In genomic region chr19:5949792-5950305, GRCh38 we compare ENCODE assay signal across 8 cellular contexts. TPM values are rescaled to one million over a fixed set of nuclear protein-coding genes. Genes with fewer than 3 reads are reported as not detected.
A peak's percentile ranks its signal among the peaks of the same experiment; 100 is the strongest.
DNase-seq lines count a peak whose midpoint lies in the region; ATAC-seq and TF ChIP-seq lines count a peak whose summit lies in the region.

No MANE protein-coding gene starts in this region.

- H3K9me3 Mint-ChIP-seq in activated T-helper 17 cell treated with anti-CD3 and anti-CD28 coated beads, Interleukin-2, amount 50 U/mL, for 72 hours, result no peaks in the 10 kb centered on the region

- intact Hi-C loops in sciatic nerve (cut with DNase I), result no loop called here

- TF ChIP-seq CTCF in liver (IDR thresholded peaks at IDR 0.05; ENCODE audit: low read depth, low read length, missing input control), result no peak

- peak overlapping the region; percentile 94 for H3K27ac Mint-ChIP-seq in activated T-helper 17 cell treated with anti-CD3 and anti-CD28 coated beads, Interleukin-2, amount 50 U/mL, for 72 hours

- H3K9ac ChIP-seq in BLaER1, result no peak overlapping the region; the same call in 1 of the 2 replicates
- H3K9ac ChIP-seq in liver (ENCODE audit: low read depth in 1 of 2, low read length in 2 of 2), result no peak overlapping the region

- peak overlapping the region; percentile 92 for H3K4me2 ChIP-seq in BLaER1

- H3K36me3 Mint-ChIP-seq in activated T-helper 17 cell treated with anti-CD3 and anti-CD28 coated beads, Interleukin-2, amount 50 U/mL, for 72 hours (ENCODE audit: low read depth), result peaks cover 69% of the 10 kb centered on the region

- peak; percentile 99 for DNase-seq in NCI-H510A treated with DMSO at 0.1 percent for 48 hours (lab: John Stamatoyannopoulos, UW)
- DNase-seq in sciatic nerve (ENCODE audit: low spot score), result no peak
- no peak for DNase-seq in iPS-NIHi7 (ENCODE audit: extremely low spot score)

- H3K9me3 ChIP-seq in BLaER1, result no peaks in the 10 kb centered on the region
- no peaks in the 10 kb centered on the region for H3K9me3 ChIP-seq in liver (ENCODE audit: control insufficient read depth in 4 of 4, low read length in 3 of 4)

- H3K27ac ChIP-seq in BLaER1 (peak overlapping the region; percentile 57), liver (ENCODE audit: low read depth in 1 of 2, low read length in 2 of 2) (peak overlapping the region; percentile 0 to 2)

- H3K4me3 ChIP-seq in BLaER1 (no peak overlapping the region), liver (ENCODE audit: low read depth in 1 of 3, low read length in 3 of 3) (no peak overlapping the region)

- WGBS in liver, result 91% methylated on average over 13 of the region's 13 CpGs

- ATAC-seq in activated T-helper 17 cell treated with anti-CD3 and anti-CD28 coated beads, Interleukin-2, amount 50 U/mL, for 72 hours (replicated peaks), result peak; percentile 53
- ATAC-seq in sciatic nerve, result no peak
- ATAC-seq in HG03457 (IDR thresholded peaks at IDR 0.05; ENCODE audit: unreplicated experiment), result no peak
- no peak for ATAC-seq in HG03565 (IDR thresholded peaks at IDR 0.05; ENCODE audit: unreplicated experiment)

- peaks cover 100% of the 10 kb centered on the region for H4K20me1 ChIP-seq in BLaER1

- H3K4me1 ChIP-seq in BLaER1 (peaks cover 100% of the 10 kb centered on the region), liver (ENCODE audit: control insufficient read depth in 4 of 4, insufficient read depth in 4 of 4, low read length in 3 of 4) (peaks cover 10 to 65% (median 44%) of the 10 kb centered on the region in 4 donors)

- H3K4me3 Mint-ChIP-seq in activated T-helper 17 cell treated with anti-CD3 and anti-CD28 coated beads, Interleukin-2, amount 50 U/mL, for 72 hours, result peak overlapping the region; percentile 79

- no peaks in the 10 kb centered on the region for H3K27me3 Mint-ChIP-seq in activated T-helper 17 cell treated with anti-CD3 and anti-CD28 coated beads, Interleukin-2, amount 50 U/mL, for 72 hours

- TF ChIP-seq RAD21 in liver (IDR thresholded peaks at IDR 0.05), result no peak

- peaks cover 66% of the 10 kb centered on the region for H3K4me1 Mint-ChIP-seq in activated T-helper 17 cell treated with anti-CD3 and anti-CD28 coated beads, Interleukin-2, amount 50 U/mL, for 72 hours

- H3K36me3 ChIP-seq in BLaER1 (peaks cover 37% of the 10 kb centered on the region), liver (ENCODE audit: control insufficient read depth in 4 of 4, insufficient read depth in 3 of 4, low read depth in 1 of 4, low read length in 3 of 4) (peaks cover 0 to 4% (median 0%) of the 10 kb centered on the region in 4 donors)

- no peaks in the 10 kb centered on the region for H3K27me3 ChIP-seq in BLaER1
- H3K27me3 ChIP-seq in liver (ENCODE audit: control insufficient read depth in 4 of 4, insufficient read depth in 4 of 4, low read length in 3 of 4), result no peaks in the 10 kb centered on the region

TF ChIP-seq in liver, 16 proteins besides CTCF, POLR2A, EP300 and RAD21:
- TF ChIP-seq RXRA (IDR thresholded peaks at IDR 0.05) (no peak), GABPA (IDR thresholded peaks at IDR 0.05 in 1 of 2, conservative IDR thresholded peaks at IDR 0.05 in 1 of 2) (no peak), FOXA1 (IDR thresholded peaks at IDR 0.05) (no peak), YY1 (IDR thresholded peaks at IDR 0.05) (no peak), HNF4G (IDR thresholded peaks at IDR 0.05) (no peak), MAX (IDR thresholded peaks at IDR 0.05) (no peak), ATF3 (IDR thresholded peaks at IDR 0.05) (no peak), SP1 (IDR thresholded peaks at IDR 0.05) (no peak), FOXA2 (IDR thresholded peaks at IDR 0.05) (no peak), EGR1 (IDR thresholded peaks at IDR 0.05; ENCODE audit: low read depth in 2 of 2) (no peak), JUND (IDR thresholded peaks at IDR 0.05) (no peak), HNF4A (conservative IDR thresholded peaks at IDR 0.05) (no peak), TAF1 (conservative IDR thresholded peaks at IDR 0.05) (no peak)
- TF ChIP-seq, protein P1, sequence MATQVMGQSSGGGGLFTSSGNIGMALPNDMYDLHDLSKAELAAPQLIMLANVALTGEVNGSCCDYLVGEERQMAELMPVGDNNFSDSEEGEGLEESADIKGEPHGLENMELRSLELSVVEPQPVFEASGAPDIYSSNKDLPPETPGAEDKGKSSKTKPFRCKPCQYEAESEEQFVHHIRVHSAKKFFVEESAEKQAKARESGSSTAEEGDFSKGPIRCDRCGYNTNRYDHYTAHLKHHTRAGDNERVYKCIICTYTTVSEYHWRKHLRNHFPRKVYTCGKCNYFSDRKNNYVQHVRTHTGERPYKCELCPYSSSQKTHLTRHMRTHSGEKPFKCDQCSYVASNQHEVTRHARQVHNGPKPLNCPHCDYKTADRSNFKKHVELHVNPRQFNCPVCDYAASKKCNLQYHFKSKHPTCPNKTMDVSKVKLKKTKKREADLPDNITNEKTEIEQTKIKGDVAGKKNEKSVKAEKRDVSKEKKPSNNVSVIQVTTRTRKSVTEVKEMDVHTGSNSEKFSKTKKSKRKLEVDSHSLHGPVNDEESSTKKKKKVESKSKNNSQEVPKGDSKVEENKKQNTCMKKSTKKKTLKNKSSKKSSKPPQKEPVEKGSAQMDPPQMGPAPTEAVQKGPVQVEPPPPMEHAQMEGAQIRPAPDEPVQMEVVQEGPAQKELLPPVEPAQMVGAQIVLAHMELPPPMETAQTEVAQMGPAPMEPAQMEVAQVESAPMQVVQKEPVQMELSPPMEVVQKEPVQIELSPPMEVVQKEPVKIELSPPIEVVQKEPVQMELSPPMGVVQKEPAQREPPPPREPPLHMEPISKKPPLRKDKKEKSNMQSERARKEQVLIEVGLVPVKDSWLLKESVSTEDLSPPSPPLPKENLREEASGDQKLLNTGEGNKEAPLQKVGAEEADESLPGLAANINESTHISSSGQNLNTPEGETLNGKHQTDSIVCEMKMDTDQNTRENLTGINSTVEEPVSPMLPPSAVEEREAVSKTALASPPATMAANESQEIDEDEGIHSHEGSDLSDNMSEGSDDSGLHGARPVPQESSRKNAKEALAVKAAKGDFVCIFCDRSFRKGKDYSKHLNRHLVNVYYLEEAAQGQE (IDR thresholded peaks at IDR 0.05), result no peak
- TF ChIP-seq, protein P2, sequence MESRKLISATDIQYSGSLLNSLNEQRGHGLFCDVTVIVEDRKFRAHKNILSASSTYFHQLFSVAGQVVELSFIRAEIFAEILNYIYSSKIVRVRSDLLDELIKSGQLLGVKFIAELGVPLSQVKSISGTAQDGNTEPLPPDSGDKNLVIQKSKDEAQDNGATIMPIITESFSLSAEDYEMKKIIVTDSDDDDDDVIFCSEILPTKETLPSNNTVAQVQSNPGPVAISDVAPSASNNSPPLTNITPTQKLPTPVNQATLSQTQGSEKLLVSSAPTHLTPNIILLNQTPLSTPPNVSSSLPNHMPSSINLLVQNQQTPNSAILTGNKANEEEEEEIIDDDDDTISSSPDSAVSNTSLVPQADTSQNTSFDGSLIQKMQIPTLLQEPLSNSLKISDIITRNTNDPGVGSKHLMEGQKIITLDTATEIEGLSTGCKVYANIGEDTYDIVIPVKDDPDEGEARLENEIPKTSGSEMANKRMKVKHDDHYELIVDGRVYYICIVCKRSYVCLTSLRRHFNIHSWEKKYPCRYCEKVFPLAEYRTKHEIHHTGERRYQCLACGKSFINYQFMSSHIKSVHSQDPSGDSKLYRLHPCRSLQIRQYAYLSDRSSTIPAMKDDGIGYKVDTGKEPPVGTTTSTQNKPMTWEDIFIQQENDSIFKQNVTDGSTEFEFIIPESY (IDR thresholded peaks at IDR 0.05), result no peak

RNA-seq across cellular contexts. Expression of gene RANBP3, which starts 28.1 kb away (rescaled TPM):
- 100 to 1,000 TPM in 1 of 2 donors, 10 to 100 TPM in 1; 81.4 to 112 TPM for total RNA-seq in activated T-helper 17 cell treated with anti-CD3 and anti-CD28 coated beads, Interleukin-2, amount 50 U/mL, for 72 hours
- total RNA-seq in liver (10 to 100 TPM; 20.2 to 23.3 TPM), sciatic nerve (76.3 TPM)
- polyA plus RNA-seq in liver, result 10 to 100 TPM in 1 of 2 donors, 1 to 10 TPM in 1; 10.0 to 21.2 TPM

RNA-seq across cellular contexts. Expression of gene CAPS, which starts 35.8 kb away (rescaled TPM):
- 1 to 10 TPM; 3.8 to 5.1 TPM for total RNA-seq in activated T-helper 17 cell treated with anti-CD3 and anti-CD28 coated beads, Interleukin-2, amount 50 U/mL, for 72 hours
- total RNA-seq in liver (1 to 10 TPM; 2.1 to 4.2 TPM), sciatic nerve (80.2 TPM)
- 10 to 100 TPM in 1 of 2 donors, 1 to 10 TPM in 1; 2.8 to 11.4 TPM for polyA plus RNA-seq in liver

RNA-seq across cellular contexts. Expression of gene VMAC, which starts 45.2 kb away (rescaled TPM):
- total RNA-seq in activated T-helper 17 cell treated with anti-CD3 and anti-CD28 coated beads, Interleukin-2, amount 50 U/mL, for 72 hours, result 1 to 10 TPM; 3.7 to 4.4 TPM
- total RNA-seq in liver (1 to 10 TPM; 3.6 to 7.7 TPM), sciatic nerve (7.1 TPM)
- polyA plus RNA-seq in liver, result 1 to 10 TPM; 1.2 to 1.6 TPM

RNA-seq across cellular contexts. Expression of gene NDUFA11, which starts 46.3 kb away (rescaled TPM):
- total RNA-seq in activated T-helper 17 cell treated with anti-CD3 and anti-CD28 coated beads, Interleukin-2, amount 50 U/mL, for 72 hours, result 100 to 1,000 TPM; 162 to 249 TPM
- total RNA-seq in liver (100 to 1,000 TPM; 127 to 134 TPM), sciatic nerve (134 TPM)
- 100 to 1,000 TPM; 319 to 394 TPM for polyA plus RNA-seq in liver

Comparison
In these comparisons a context has a peak if more than half of its experiments do, and no peak if none do; other contexts are left out.
1. RNA of gene CAPS, which starts 35.8 kb away (total RNA-seq): 80.2 TPM in sciatic nerve (single experiment); 3.8 to 5.1 TPM in activated T-helper 17 cell treated with anti-CD3 and anti-CD28 coated beads, Interleukin-2, amount 50 U/mL, for 72 hours and 2.1 to 4.2 TPM in liver; every median in the first group is over 10 times any median in the second.